7 cellular contexts compared by ENCODE assay signal in the genomic region with DNA sequence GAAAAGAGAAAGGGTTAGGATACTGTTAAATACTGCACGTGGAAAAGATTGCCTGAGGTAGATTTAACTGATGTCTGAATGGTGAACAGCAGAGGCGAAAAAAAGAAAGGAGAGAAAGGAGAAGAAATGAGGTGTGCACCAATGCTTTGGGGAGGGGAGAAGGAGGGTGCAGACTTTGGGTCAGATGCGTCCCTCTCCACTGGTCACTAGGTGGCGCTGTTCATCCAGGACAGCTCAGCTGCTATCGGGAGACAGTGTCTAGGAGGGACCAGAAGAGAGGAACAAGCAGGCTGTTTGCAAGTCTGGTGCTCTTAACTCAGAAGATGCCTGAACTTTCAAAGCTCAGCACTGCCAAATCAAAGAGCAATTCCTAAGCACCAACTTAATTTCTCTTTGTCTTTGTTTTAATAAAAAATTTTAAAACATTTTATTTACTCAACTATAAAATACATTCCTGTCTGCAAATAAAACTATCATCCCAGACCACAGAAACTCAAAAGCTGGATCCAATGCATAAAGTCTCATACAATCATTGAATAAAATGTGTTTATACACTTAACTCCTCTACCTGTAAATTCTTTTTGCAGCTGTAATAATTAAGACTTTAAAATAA.
A peak's percentile ranks its signal among the peaks of the same experiment; 100 is the strongest.
DNase-seq lines count a peak whose midpoint lies in the region; ATAC-seq and TF ChIP-seq lines count a peak whose summit lies in the region.

No MANE protein-coding gene starts in this region.

- H3K4me2 ChIP-seq in MM.1S (ENCODE audit: low read depth, low read length) = no peak overlapping the region
- H3K4me2 ChIP-seq in hepatocyte = no peak overlapping the region

- no peak overlapping the region for H3K9ac ChIP-seq in MM.1S (ENCODE audit: low read length)

- H2AFZ ChIP-seq in MM.1S (ENCODE audit: low read length) = no peak overlapping the region
- H2AFZ ChIP-seq in hepatocyte = no peak overlapping the region

- H3K4me3 ChIP-seq in GM12864 (ENCODE audit: low read depth, low read length) (no peak overlapping the region), H7 (ENCODE audit: insufficient read depth, low read depth, low read length) (no peak overlapping the region), MM.1S (ENCODE audit: low read length) (no peak overlapping the region), RWPE2 (ENCODE audit: severe bottlenecking) (no peak overlapping the region), hepatocyte (no peak overlapping the region), sigmoid colon (no peak overlapping the region)

- H3K27ac ChIP-seq in MM.1S (ENCODE audit: low read length) = no peak overlapping the region
- H3K27ac ChIP-seq in RWPE2 (ENCODE audit: poor library complexity, severe bottlenecking) = no peak overlapping the region
- H3K27ac ChIP-seq in hepatocyte = no peak overlapping the region
- H3K27ac ChIP-seq in sigmoid colon = peak overlapping the region; percentile 34 to 96 (median 72)

- TF ChIP-seq CTCF in GM12864 (IDR thresholded peaks at IDR 0.05; ENCODE audit: low read depth, low read length, missing control alignments) = peak; percentile 98
- TF ChIP-seq CTCF in MM.1S (IDR thresholded peaks at IDR 0.05; ENCODE audit: low read length) = peak; percentile 94
- TF ChIP-seq CTCF in RWPE2 (IDR thresholded peaks at IDR 0.05; ENCODE audit: poor library complexity, severe bottlenecking) = peak; percentile 94
- peak; percentile 91 for TF ChIP-seq CTCF in hepatocyte (IDR thresholded peaks at IDR 0.05; ENCODE audit: poor library complexity)
- peak; percentile 84 to 92 (median 90) for TF ChIP-seq CTCF in sigmoid colon (IDR thresholded peaks at IDR 0.05)

- H4K20me1 ChIP-seq in MM.1S (ENCODE audit: insufficient read depth, low read length) (no peaks in the 10 kb centered on the region), hepatocyte (ENCODE audit: insufficient read depth, poor library complexity, severe bottlenecking) (no peaks in the 10 kb centered on the region)

- DNase-seq in GM12864 (ENCODE audit: low read depth) (peak; percentile 62), H7 (peak; percentile 76), MM.1S (peak; percentile 82), RWPE2 (ENCODE audit: low spot score) (no peak), amniotic epithelial cell (ENCODE audit: low read depth) (peak; percentile 62), hepatocyte (ENCODE audit: low spot score) (peak; percentile 89), sigmoid colon (peak; percentile 90)

- TF ChIP-seq POLR2A in sigmoid colon (IDR thresholded peaks at IDR 0.05) = no peak

- H3K9me3 ChIP-seq in MM.1S (replicated peaks; ENCODE audit: insufficient read depth, low read length) (no peaks in the 10 kb centered on the region), RWPE2 (ENCODE audit: severe bottlenecking) (no peaks in the 10 kb centered on the region), hepatocyte (ENCODE audit: low read depth) (no peaks in the 10 kb centered on the region), sigmoid colon (no peaks in the 10 kb centered on the region)

- TF ChIP-seq EP300 in sigmoid colon (IDR thresholded peaks at IDR 0.05) = no peak

- no peaks in the 10 kb centered on the region for H3F3A ChIP-seq in MM.1S (ENCODE audit: insufficient read depth, low read length)

- peak; percentile 99 for ATAC-seq in RWPE2 (ENCODE audit: low read depth)

- no peaks in the 10 kb centered on the region for H3K27me3 ChIP-seq in H7 (ENCODE audit: control insufficient read depth, insufficient read depth, low read length)
- H3K27me3 ChIP-seq in MM.1S (replicated peaks; ENCODE audit: insufficient read depth, low read length) = no peaks in the 10 kb centered on the region
- H3K27me3 ChIP-seq in RWPE2 (ENCODE audit: insufficient read depth, poor library complexity, severe bottlenecking) = peaks cover 6% of the 10 kb centered on the region
- no peaks in the 10 kb centered on the region for H3K27me3 ChIP-seq in hepatocyte
- no peaks in the 10 kb centered on the region for H3K27me3 ChIP-seq in sigmoid colon

- intact Hi-C loops in sigmoid colon (cut with DNase I) = loop anchor here (1.0 to 5.0 kb wide), 2 partner anchors 53 to 227 kb away; no protein-coding TSS in a partner anchor

- H3K4me1 ChIP-seq in MM.1S (ENCODE audit: low read length) = no peaks in the 10 kb centered on the region
- no peaks in the 10 kb centered on the region for H3K4me1 ChIP-seq in RWPE2 (ENCODE audit: insufficient read depth, poor library complexity, severe bottlenecking)
- no peaks in the 10 kb centered on the region for H3K4me1 ChIP-seq in hepatocyte (ENCODE audit: insufficient read depth)
- peaks cover 0 to 74% (median 56%) of the 10 kb centered on the region in 4 donors for H3K4me1 ChIP-seq in sigmoid colon

- H3K79me2 ChIP-seq in MM.1S (ENCODE audit: low read length) (no peaks in the 10 kb centered on the region), hepatocyte (no peaks in the 10 kb centered on the region)

- 3% methylated on average over 5 of the region's 5 CpGs for WGBS in hepatocyte (ENCODE audit: low lambda C conversion rate, missing lambda C conversion rate)
- WGBS in sigmoid colon, 2 donors = 26 to 27% methylated on average over 5 of the region's 5 CpGs

- H3K36me3 ChIP-seq in H7 (replicated peaks; ENCODE audit: control insufficient read depth, insufficient read depth, low read length) (no peaks in the 10 kb centered on the region; the same call in 1 of the 2 replicates), MM.1S (replicated peaks; ENCODE audit: insufficient read depth, low read length) (no peaks in the 10 kb centered on the region), RWPE2 (ENCODE audit: low read depth) (no peaks in the 10 kb centered on the region), hepatocyte (replicated peaks; ENCODE audit: insufficient read depth, low read depth) (no peaks in the 10 kb centered on the region), sigmoid colon (peaks cover 11 to 88% (median 33%) of the 10 kb centered on the region in 4 donors)

- H3K9me2 ChIP-seq in MM.1S (replicated peaks; ENCODE audit: insufficient read depth, low read length) (no peaks in the 10 kb centered on the region), hepatocyte (replicated peaks; ENCODE audit: insufficient read depth) (no peaks in the 10 kb centered on the region)

Comparison
In these comparisons a context has a peak if more than half of its experiments do, and no peak if none do; other contexts are left out.
1. H3K27ac ChIP-seq: peak in sigmoid colon (4 of 4); none in MM.1S (single experiment), RWPE2 (single experiment) and hepatocyte (single experiment).
2. Peak in every context shown above with its lines, with median percentiles within 50 percentile points of each other: CTCF ChIP-seq.